Comparison of ENCODE assay signal across 1 cellular context in the genomic region with DNA sequence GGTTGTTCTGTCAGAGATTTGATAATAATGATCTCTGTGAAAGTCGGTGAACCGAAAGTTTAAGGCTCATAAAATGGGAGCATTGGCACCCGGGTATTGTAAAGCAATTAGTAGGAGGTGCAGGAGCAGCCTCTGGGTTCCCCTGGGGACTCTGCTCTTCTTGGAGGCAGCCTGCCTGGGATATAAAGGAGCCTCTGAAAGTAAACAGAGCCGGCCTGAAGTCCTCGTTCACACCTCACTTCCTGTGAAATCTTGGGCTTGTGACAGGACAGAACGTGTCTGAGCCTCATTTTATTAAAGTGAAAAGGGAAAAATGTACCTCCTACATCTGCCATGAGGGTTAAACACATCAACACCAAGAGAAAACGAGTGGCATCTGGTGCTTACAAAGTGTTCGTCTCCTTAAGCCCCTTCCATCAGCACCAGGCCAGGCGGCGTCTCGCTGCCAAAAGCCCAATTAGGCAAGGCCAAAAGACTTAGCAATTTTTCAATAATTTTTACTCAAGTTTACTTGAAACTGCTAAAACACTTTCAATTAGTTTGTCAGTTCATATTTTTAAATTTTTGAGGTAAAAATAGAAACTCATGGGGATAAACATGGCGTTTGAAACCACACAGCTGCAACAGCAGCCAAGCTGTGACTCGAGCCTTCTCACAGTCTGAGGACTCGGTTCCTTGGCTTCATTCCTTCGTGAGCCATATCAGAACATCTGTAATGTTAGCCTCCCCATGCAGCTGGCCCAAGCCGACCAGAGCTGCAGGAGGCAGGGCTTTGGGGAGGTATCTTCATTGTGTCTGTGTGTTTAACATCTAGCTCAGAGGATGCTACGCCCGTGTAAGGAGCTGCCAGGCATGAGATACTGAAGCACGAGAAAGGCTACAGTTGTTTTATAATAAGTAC.
TF ChIP-seq lines count a peak whose summit lies in the region.

No MANE protein-coding gene starts in this region.

TF ChIP-seq in H1, 55 proteins besides CTCF, POLR2A, EP300 and RAD21:
- TF ChIP-seq FOSL1 (IDR thresholded peaks at IDR 0.05; ENCODE audit: insufficient read depth, low read depth, low read length) (no peak), TCF12 (IDR thresholded peaks at IDR 0.05; ENCODE audit: low read depth, low read length) (0 out of 2 replicates have a peak, but pooled peaks have one; percentile 21), CHD2 (IDR thresholded peaks at IDR 0.05; ENCODE audit: low read length) (no peak), CEBPB (IDR thresholded peaks at IDR 0.05; ENCODE audit: low read depth, low read length) (no peak), TBP (IDR thresholded peaks at IDR 0.05; ENCODE audit: low read depth, low read length) (no peak), RFX5 (IDR thresholded peaks at IDR 0.05; ENCODE audit: borderline replicate concordance, low read depth, low read length) (no peak), SRF (IDR thresholded peaks at IDR 0.05; ENCODE audit: low read depth, low read length) (no peak), HDAC2 (IDR thresholded peaks at IDR 0.05; ENCODE audit: borderline replicate concordance in 1 of 2, low read depth in 2 of 2, low read length in 2 of 2) (no peak)
